Comparison of ENCODE assay signal across 13 cellular contexts in the genomic region with DNA sequence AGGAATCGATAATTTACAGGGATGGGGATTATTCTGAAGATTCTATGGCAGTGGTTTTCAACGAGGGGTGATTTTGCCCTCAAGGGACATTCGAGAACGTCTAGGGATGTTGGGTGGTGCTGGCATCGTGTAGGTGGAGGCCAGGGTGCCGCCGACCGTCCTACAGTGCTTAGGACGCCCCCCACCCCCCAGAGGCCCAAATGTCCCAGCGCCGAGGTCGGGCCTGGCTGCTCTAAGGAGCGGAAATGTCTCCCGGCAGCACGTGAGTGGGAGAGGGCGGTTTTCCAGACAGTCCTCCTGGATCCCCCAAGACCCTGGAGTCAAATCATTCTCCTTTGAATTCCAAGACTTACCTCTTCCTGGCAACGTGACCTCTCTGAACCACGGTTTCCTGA.
A peak's percentile ranks its signal among the peaks of the same experiment; 100 is the strongest.
DNase-seq lines count a peak whose midpoint lies in the region; ATAC-seq and TF ChIP-seq lines count a peak whose summit lies in the region.
"Had no signal": no experiment of that assay in that cellular context is flagged by ENCODE, and none has a peak within 500 bp of the region (broad histone marks: within the 10 kb centered on the region; RNA-seq: fewer than 3 reads in every experiment).

No MANE protein-coding gene starts in this region.

- no peaks in the 10 kb centered on the region for H3K36me3 Mint-ChIP-seq in brain
- H3K36me3 Mint-ChIP-seq: CD4-positive, alpha-beta memory T cell had no signal

- H4K5ac ChIP-seq in IMR-90 (ENCODE audit: low read depth, low read length), result no peak overlapping the region

- intact Hi-C loops in IMR-90 (cut with micrococcal nuclease) (no loop called here), spleen (cut with DNase I; ENCODE audit: low total_unique reads) (no loop called here)

- H2BK12ac ChIP-seq in neuronal stem cell (ENCODE audit: low read length), result no peak overlapping the region

- no peaks in the 10 kb centered on the region; the same call in 1 of the 2 replicates for H4K20me1 ChIP-seq in IMR-90 (ENCODE audit: insufficient read depth, low read length)

- peak overlapping the region in 3 of 5 experiments; percentile 12 to 24 (median 18) for H3K4me3 Mint-ChIP-seq in brain
- H3K4me3 Mint-ChIP-seq: B cell; CD4-positive, alpha-beta memory T cell had no signal

- no peak for ATAC-seq in IMR-90 (ENCODE audit: low read depth)
- no peak for ATAC-seq in GM19328 (IDR thresholded peaks at IDR 0.05; ENCODE audit: unreplicated experiment)

- H3K4ac ChIP-seq in IMR-90 (ENCODE audit: low read depth, low read length), result no peak overlapping the region
- no peak overlapping the region for H3K4ac ChIP-seq in neuronal stem cell (ENCODE audit: low read length)

- no peak overlapping the region for H2BK120ac ChIP-seq in IMR-90 (ENCODE audit: low read depth, low read length)
- H2BK120ac ChIP-seq in neuronal stem cell (ENCODE audit: low read depth, low read length), result no peak overlapping the region

- WGBS in IMR-90 (ENCODE audit: extremely low coverage in 2 of 2, insufficient read length in 1 of 2), 2 experiments, result 88% methylated on average over 5 of the region's 18 CpGs; no CpG with 5 or more reads in 1 of the 2 experiments
- WGBS in neuronal stem cell (ENCODE audit: extremely low coverage in 2 of 2, insufficient read length in 2 of 2, insufficient replicate concordance in 1 of 2), 2 donors, result no CpG with 5 or more reads among the region's 18 CpGs
- WGBS in spleen, 5 donors, result 58 to 72% (median 65%) methylated on average over 17 to 18 of the region's 18 CpGs

- H3K9ac ChIP-seq in IMR-90 (ENCODE audit: low read depth, low read length) (no peak overlapping the region), neuronal stem cell (ENCODE audit: low read depth, low read length, poor library complexity) (no peak overlapping the region)
- H3K9ac ChIP-seq: KMS-11 had no signal

- no peak overlapping the region for H4K8ac ChIP-seq in IMR-90 (ENCODE audit: low read depth in 2 of 2, low read length in 2 of 2)
- H4K8ac ChIP-seq in neuronal stem cell (ENCODE audit: low read depth, low read length), result no peak overlapping the region

- DNase-seq in IMR-90 (no peak), neuronal stem cell (ENCODE audit: low spot score) (no peak), spleen (peak; percentile 33), NCI-H187 (lab: John Stamatoyannopoulos, UW) (no peak), NOMO-1 treated with DMSO at 0.1 percent for 48 hours (lab: John Stamatoyannopoulos, UW; ENCODE audit: unreplicated experiment) (no peak)
- DNase-seq: C1 segment of cervical spinal cord; CD4-positive, alpha-beta memory T cell; GOT3 had no signal

- H3K27ac ChIP-seq in IMR-90 (ENCODE audit: insufficient read depth, low read length) (no peak overlapping the region), neuronal stem cell (replicated peaks; ENCODE audit: low read length) (no peak overlapping the region), spleen (peak overlapping the region in 6 of 8 donors; percentile 8 to 41 (median 24))
- H3K27ac ChIP-seq: KMS-11 had no signal

- no peak for TF ChIP-seq POLR2A in IMR-90 (IDR thresholded peaks at IDR 0.05; ENCODE audit: low read depth, low read length)
- no peak for TF ChIP-seq POLR2A in spleen (IDR thresholded peaks at IDR 0.05)

- H3K4me3 ChIP-seq in IMR-90 (ENCODE audit: insufficient read depth, low read depth, low read length) (no peak overlapping the region), neuronal stem cell (ENCODE audit: low read length in 2 of 2) (no peak overlapping the region), spleen (no peak overlapping the region)
- H3K4me3 ChIP-seq: HAP-1 had no signal

- H2AK5ac ChIP-seq in IMR-90 (ENCODE audit: low read depth, low read length), result peak overlapping the region; percentile 33
- peak overlapping the region; percentile 8 for H2AK5ac ChIP-seq in neuronal stem cell (ENCODE audit: low read depth, low read length)

- H3K9me3 ChIP-seq in IMR-90 (ENCODE audit: control insufficient read depth, insufficient read depth, low read length) (no peaks in the 10 kb centered on the region; the same call in 1 of the 2 replicates), neuronal stem cell (replicated peaks in 1 of 2; ENCODE audit: control insufficient read depth in 2 of 2, insufficient read depth in 1 of 2, low read depth in 1 of 2, low read length in 2 of 2) (peaks cover 5 to 7% of the 10 kb centered on the region in 2 donors), spleen (peaks cover 0 to 17% (median 0%) of the 10 kb centered on the region in 8 donors)
- H3K9me3 ChIP-seq: HAP-1 had no signal

- H4K91ac ChIP-seq in IMR-90 (ENCODE audit: insufficient read depth, low read depth, low read length) (no peak overlapping the region), neuronal stem cell (ENCODE audit: low read depth, low read length, poor library complexity) (no peak overlapping the region)

- in situ Hi-C loops in IMR-90 (cut with MboI; ENCODE audit: low sequenced_read_pairs), result no loop called here

- H2AFZ ChIP-seq in IMR-90 (replicated peaks; ENCODE audit: low read length, poor library complexity) (peak overlapping the region; percentile 26), neuronal stem cell (ENCODE audit: low read length) (no peak overlapping the region)

- BruUV-seq in IMR-90 (replicated peaks; lab: Mats Ljungman, UMichigan), result no TSS peak

- H3K14ac ChIP-seq in IMR-90 (replicated peaks; ENCODE audit: low read depth, low read length), result no peak overlapping the region
- no peak overlapping the region for H3K14ac ChIP-seq in neuronal stem cell (ENCODE audit: low read length)

- no peaks in the 10 kb centered on the region for H3K27me3 Mint-ChIP-seq in brain
- H3K27me3 Mint-ChIP-seq: B cell had no signal

- H3K36me3 ChIP-seq in IMR-90 (ENCODE audit: control insufficient read depth, insufficient read depth, low read length), result no peaks in the 10 kb centered on the region
- H3K36me3 ChIP-seq in neuronal stem cell (replicated peaks in 1 of 2; ENCODE audit: control insufficient read depth in 2 of 2, insufficient read depth in 2 of 2, low read length in 2 of 2), result peaks cover 0 to 3% of the 10 kb centered on the region in 2 donors
- H3K36me3 ChIP-seq in spleen, result no peaks in the 10 kb centered on the region
- H3K36me3 ChIP-seq: HAP-1 had no signal

- no peak overlapping the region for H3K56ac ChIP-seq in IMR-90 (ENCODE audit: extremely low read depth, insufficient read depth, low read length)

- H2BK5ac ChIP-seq in IMR-90 (ENCODE audit: low read depth, low read length, poor library complexity, severe bottlenecking), result no peak overlapping the region
- no peak overlapping the region for H2BK5ac ChIP-seq in neuronal stem cell (ENCODE audit: low read length)

- H3K18ac ChIP-seq in IMR-90 (ENCODE audit: low read depth, low read length) (no peak overlapping the region), neuronal stem cell (ENCODE audit: low read length) (peak overlapping the region; percentile 73)

- TF ChIP-seq CTCF in IMR-90 (conservative IDR thresholded peaks at IDR 0.05; ENCODE audit: low read depth, low read length), result no peak
- no peak for TF ChIP-seq CTCF in brain (conservative IDR thresholded peaks at IDR 0.05)
- TF ChIP-seq CTCF in spleen (IDR thresholded peaks at IDR 0.05 in 8 of 11, conservative IDR thresholded peaks at IDR 0.05 in 3 of 11), result no peak

- H2BK20ac ChIP-seq in IMR-90 (ENCODE audit: low read depth, low read length), result no peak overlapping the region

- H3K4me2 ChIP-seq in IMR-90 (ENCODE audit: low read depth, low read length), result no peak overlapping the region
- no peak overlapping the region for H3K4me2 ChIP-seq in neuronal stem cell (ENCODE audit: insufficient read depth, low read length, poor library complexity, severe bottlenecking)
- H3K4me2 ChIP-seq: KMS-11 had no signal

- H3K23ac ChIP-seq in IMR-90 (ENCODE audit: low read depth, low read length), result no peak overlapping the region
- no peak overlapping the region for H3K23ac ChIP-seq in neuronal stem cell (ENCODE audit: low read depth, low read length, poor library complexity)

- H2BK15ac ChIP-seq in IMR-90 (ENCODE audit: low read depth, low read length) (no peak overlapping the region), neuronal stem cell (ENCODE audit: low read length) (peak overlapping the region; percentile 12)

- H3K79me1 ChIP-seq in IMR-90 (ENCODE audit: low read depth in 1 of 2, low read length in 2 of 2) (no peaks in the 10 kb centered on the region), neuronal stem cell (ENCODE audit: low read depth, low read length) (no peaks in the 10 kb centered on the region)

- no peaks in the 10 kb centered on the region; the same call in 1 of the 2 replicates for H3K27me3 ChIP-seq in IMR-90 (ENCODE audit: control insufficient read depth, insufficient read depth, low read length)
- no peaks in the 10 kb centered on the region for H3K27me3 ChIP-seq in neuronal stem cell (ENCODE audit: control insufficient read depth in 3 of 3, insufficient read depth in 3 of 3, low read depth in 1 of 3, low read length in 3 of 3)
- peaks cover 0 to 20% (median 0%) of the 10 kb centered on the region in 7 donors for H3K27me3 ChIP-seq in spleen (replicated peaks in 1 of 7)

- peaks cover 4% of the 10 kb centered on the region for H3K4me1 ChIP-seq in IMR-90 (ENCODE audit: control insufficient read depth, insufficient read depth, low read length)
- H3K4me1 ChIP-seq in neuronal stem cell (ENCODE audit: control insufficient read depth in 2 of 2, insufficient read depth in 1 of 2, low read depth in 1 of 2, low read length in 2 of 2), result peaks cover 14 to 17% of the 10 kb centered on the region in 2 donors
- peaks cover 0 to 47% (median 8%) of the 10 kb centered on the region in 6 donors for H3K4me1 ChIP-seq in spleen
- H3K4me1 ChIP-seq: HAP-1 had no signal

- POLR2A ChIA-PET in IMR-90 (lab: Charles Lee; ENCODE audit: unreplicated experiment), result no interaction called here

- TF ChIP-seq RAD21 in IMR-90 (IDR thresholded peaks at IDR 0.05; ENCODE audit: low read length), result no peak

- peaks cover 0 to 3% (median 0%) of the 10 kb centered on the region in 5 experiments for H3K9me3 Mint-ChIP-seq in brain

- H2AK9ac ChIP-seq in IMR-90 (replicated peaks; ENCODE audit: low read depth, low read length, poor library complexity), result no peak overlapping the region

- dilution Hi-C loops in IMR-90 (cut with HindIII; ENCODE audit: low sequenced_read_pairs, unreplicated experiment), result no loop called here

- H3K9me1 ChIP-seq in IMR-90 (ENCODE audit: insufficient read depth, low read length), result no peaks in the 10 kb centered on the region

- CTCF ChIA-PET in IMR-90 (lab: Yijun Ruan, JAX), result interaction anchor here (0.7 kb wide), 1 partner anchor 9 kb away, joined by 3 read pairs; no protein-coding TSS in a partner anchor

- peaks cover 93% of the 10 kb centered on the region for H3K4me1 Mint-ChIP-seq in brain
- H3K4me1 Mint-ChIP-seq: B cell; CD4-positive, alpha-beta memory T cell had no signal

- peak overlapping the region; percentile 7 to 92 (median 86) for H3K27ac Mint-ChIP-seq in brain
- H3K27ac Mint-ChIP-seq: B cell; CD4-positive, alpha-beta memory T cell had no signal

TF ChIP-seq in IMR-90, 13 proteins besides CTCF, POLR2A, EP300 and RAD21 (continues in another document):
- TF ChIP-seq, protein P1, sequence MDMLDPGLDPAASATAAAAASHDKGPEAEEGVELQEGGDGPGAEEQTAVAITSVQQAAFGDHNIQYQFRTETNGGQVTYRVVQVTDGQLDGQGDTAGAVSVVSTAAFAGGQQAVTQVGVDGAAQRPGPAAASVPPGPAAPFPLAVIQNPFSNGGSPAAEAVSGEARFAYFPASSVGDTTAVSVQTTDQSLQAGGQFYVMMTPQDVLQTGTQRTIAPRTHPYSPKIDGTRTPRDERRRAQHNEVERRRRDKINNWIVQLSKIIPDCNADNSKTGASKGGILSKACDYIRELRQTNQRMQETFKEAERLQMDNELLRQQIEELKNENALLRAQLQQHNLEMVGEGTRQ (IDR thresholded peaks at IDR 0.05; ENCODE audit: low read depth, low read length), result no peak

Comparison
In these comparisons a context has a peak if more than half of its experiments do, and no peak if none do; other contexts are left out.
1. H3K27ac ChIP-seq: peak in spleen (6 of 8); none in IMR-90 (single experiment) and neuronal stem cell (single experiment).